24 cellular contexts compared by ENCODE assay signal in genomic region chr12:125029756-125030358, GRCh38. TPM values are rescaled to one million over a fixed set of nuclear protein-coding genes. Genes with fewer than 3 reads are reported as not detected.
DNase-seq lines count a peak whose midpoint lies in the region; ATAC-seq, FAIRE-seq and TF ChIP-seq lines count a peak whose summit lies in the region.
"Had no signal": no experiment of that assay in that cellular context is flagged by ENCODE, and none has a peak within 500 bp of the region (broad histone marks: within the 10 kb centered on the region; RNA-seq: fewer than 3 reads in every experiment).

No MANE protein-coding gene starts in this region.

- H3K9ac ChIP-seq in K562 (ENCODE audit: insufficient read depth in 1 of 2, low read depth in 2 of 2, low read length in 2 of 2) (no peak overlapping the region), colonic mucosa (ENCODE audit: low read depth in 2 of 2, low read length in 2 of 2) (no peak overlapping the region)

- no peak for DNase-seq in GM12891 (ENCODE audit: insufficient read length, low spot score)
- DNase-seq in NCI-H1694 treated with DMSO at 0.1 percent for 48 hours (lab: John Stamatoyannopoulos, UW): peak; percentile 5
- DNase-seq in K562 (ENCODE audit: extremely low read depth in 1 of 4, low spot score in 3 of 4): no peak
- no peak for DNase-seq in osteoblast (ENCODE audit: insufficient read length, low spot score, missing footprints)
- DNase-seq in GM12892 (ENCODE audit: insufficient read length): no peak
- no peak for DNase-seq in colonic mucosa
- DNase-seq: activated CD4-positive, alpha-beta T cell treated with anti-CD3 and anti-CD28 coated beads, Interleukin-2, amount 50 U/mL, for 4 hours; activated naive CD4-positive, alpha-beta T cell treated with anti-CD3 and anti-CD28 coated beads for 36 hours; activated T-cell treated with anti-CD3 and anti-CD28 coated beads for 4 hours; anterior cingulate cortex; CD8-positive, alpha-beta memory T cell; cerebellar nuclear complex; DND-41; heart left ventricle; NCI-H146; NCI-H446 treated with DMSO at 0.1 percent for 48 hours; ovary; right lobe of liver; stimulated activated naive CD8-positive, alpha-beta T cell treated with anti-CD3 and anti-CD28 coated beads, Interleukin-15, Interleukin-2, amounts not matched to agents 100 U/mL and 50 U/mL, for 24 hours; T-cell; tibial artery had no signal

- H3K9me1 ChIP-seq in K562 (ENCODE audit: control insufficient read depth, insufficient read depth, low read length): no peaks in the 10 kb centered on the region

- intact Hi-C loops in K562 (cut with micrococcal nuclease) (no loop called here), colonic mucosa (cut with DNase I) (no loop called here)

- H4K20me1 ChIP-seq in K562 (replicated peaks; ENCODE audit: control insufficient read depth, insufficient read depth, low read length): no peaks in the 10 kb centered on the region
- H4K20me1 ChIP-seq in osteoblast (ENCODE audit: insufficient read depth, low read length): no peaks in the 10 kb centered on the region

- no peak for TF ChIP-seq RAD21 in K562 (CRISPR knock-in tag; conservative IDR thresholded peaks at IDR 0.05 in 1 of 2, IDR thresholded peaks at IDR 0.05 in 1 of 2)

- H3K4me2 ChIP-seq in K562 (ENCODE audit: insufficient read depth, low read length) (no peak overlapping the region), osteoblast (ENCODE audit: insufficient read depth, low read length) (no peak overlapping the region)

- H2AFZ ChIP-seq in K562 (ENCODE audit: low read depth, low read length) (no peak overlapping the region), osteoblast (ENCODE audit: low read length) (peak overlapping the region; percentile 70)

- H3K36me3 ChIP-seq in K562 (ENCODE audit: control insufficient read depth, insufficient read depth, low read length) (peaks cover 34% of the 10 kb centered on the region; the same call in 1 of the 3 replicates), osteoblast (ENCODE audit: insufficient read depth, low read length) (no peaks in the 10 kb centered on the region), colonic mucosa (no peaks in the 10 kb centered on the region)
- H3K36me3 ChIP-seq: ovary, right lobe of liver had no signal

- 94% methylated on average over 7 of the region's 7 CpGs for WGBS in K562 (ENCODE audit: insufficient coverage, low coverage, missing lambda C conversion rate)

- FAIRE-seq in GM12891 (lab: Jason Lieb, UNC): peak; percentile 50
- FAIRE-seq in K562 (lab: Jason Lieb, UNC): peak; percentile 35
- FAIRE-seq in GM12892 (lab: Jason Lieb, UNC): no peak
- FAIRE-seq: HepG2 had no signal

- ATAC-seq in K562 (no peak), GM18511 (IDR thresholded peaks at IDR 0.05; ENCODE audit: unreplicated experiment) (no peak), HG02798 (IDR thresholded peaks at IDR 0.05; ENCODE audit: poor library complexity, unreplicated experiment) (no peak)
- ATAC-seq: heart left ventricle; HepG2; right lobe of liver; stimulated activated naive CD8-positive, alpha-beta T cell treated with anti-CD3 and anti-CD28 coated beads, Interleukin-15, Interleukin-2, amounts not matched to agents 100 U/mL and 50 U/mL, for 24 hours; T-cell had no signal

- POLR2A ChIA-PET in K562 (lab: Yijun Ruan, JAX): interaction anchor here (1.0 kb wide), 1 partner anchor 14 kb away, joined by 4 read pairs; no protein-coding TSS in a partner anchor

- TF ChIP-seq POLR2A in GM12891 (IDR thresholded peaks at IDR 0.05; ENCODE audit: low read depth, low read length): no peak
- TF ChIP-seq POLR2A in K562 (conservative IDR thresholded peaks at IDR 0.05): no peak
- no peak for TF ChIP-seq POLR2A in GM12892 (IDR thresholded peaks at IDR 0.05; ENCODE audit: low read depth, low read length)

- H3K27ac ChIP-seq in K562 (ENCODE audit: extremely low read depth, low read depth, low read length) (no peak overlapping the region), osteoblast (ENCODE audit: low read depth, low read length) (no peak overlapping the region), colonic mucosa (no peak overlapping the region)
- H3K27ac ChIP-seq: heart left ventricle, ovary, right lobe of liver, tibial artery had no signal

- TF ChIP-seq CTCF in K562 (IDR thresholded peaks at IDR 0.05 in 2 of 3, conservative IDR thresholded peaks at IDR 0.05 in 1 of 3; ENCODE audit: insufficient read depth in 2 of 3, low read depth in 1 of 3, low read length in 3 of 3) (no peak), osteoblast (IDR thresholded peaks at IDR 0.05; ENCODE audit: extremely low read depth, low read depth, low read length) (no peak), colonic mucosa (IDR thresholded peaks at IDR 0.05) (no peak)

- in situ Hi-C loops in K562 (cut with MboI): no loop called here

- CTCF ChIA-PET in K562 (lab: Yijun Ruan, JAX; ENCODE audit: low intra/inter-chr PET ratio): no interaction called here

- TF ChIP-seq EP300 in K562 (IDR thresholded peaks at IDR 0.05; ENCODE audit: low read length): no peak

- no TSS peak for BruUV-seq in K562 (replicated peaks; lab: Mats Ljungman, UMichigan)

- H3K9me3 ChIP-seq in K562 (replicated peaks; ENCODE audit: control insufficient read depth, insufficient read depth, low read depth, low read length): no peaks in the 10 kb centered on the region
- no peaks in the 10 kb centered on the region for H3K9me3 ChIP-seq in osteoblast (ENCODE audit: low read depth, low read length)
- H3K9me3 ChIP-seq in colonic mucosa: no peaks in the 10 kb centered on the region
- H3K9me3 ChIP-seq: ovary, right lobe of liver had no signal

- H3K4me3 ChIP-seq in K562: no peak overlapping the region
- no peak overlapping the region for H3K4me3 ChIP-seq in osteoblast (ENCODE audit: insufficient read depth, low read length)
- H3K4me3 ChIP-seq in colonic mucosa: no peak overlapping the region
- H3K4me3 ChIP-seq: heart left ventricle, ovary, right lobe of liver, tibial artery had no signal

- H3K27me3 ChIP-seq in K562 (ENCODE audit: control insufficient read depth in 2 of 2, insufficient read depth in 2 of 2, low read length in 2 of 2): no peaks in the 10 kb centered on the region
- H3K27me3 ChIP-seq in osteoblast (ENCODE audit: insufficient read depth, low read length): no peaks in the 10 kb centered on the region
- H3K27me3 ChIP-seq in colonic mucosa: no peaks in the 10 kb centered on the region
- H3K27me3 ChIP-seq: heart left ventricle, ovary, right lobe of liver, tibial artery had no signal

- no peaks in the 10 kb centered on the region for H3K4me1 ChIP-seq in K562 (replicated peaks in 1 of 2; ENCODE audit: control insufficient read depth in 2 of 2, insufficient read depth in 2 of 2, low read length in 2 of 2)
- H3K4me1 ChIP-seq in osteoblast (ENCODE audit: insufficient read depth, low read length): no peaks in the 10 kb centered on the region
- H3K4me1 ChIP-seq in colonic mucosa: no peaks in the 10 kb centered on the region
- H3K4me1 ChIP-seq: heart left ventricle, right lobe of liver, tibial artery had no signal

- H3K79me2 ChIP-seq in K562 (ENCODE audit: control insufficient read depth, insufficient read depth, low read length): no peaks in the 10 kb centered on the region
- H3K79me2 ChIP-seq in osteoblast (ENCODE audit: insufficient read depth, low read length): no peaks in the 10 kb centered on the region

RNA-seq across cellular contexts. Expression of gene AACS, which starts 35.4 kb away (rescaled TPM):
- 18.3 TPM for polyA plus RNA-seq in GM12891 (2012; ENCODE audit: low read depth, missing spikeins)
- 70.2 and 94.5 TPM in 2 replicates for total RNA-seq in K562 (2011; cell fraction: chromatin; rRNA removed; ENCODE audit: low replicate concordance)
- 32.8 and 38.7 TPM in 2 replicates for total RNA-seq in K562 (2011; cell fraction: nucleolus; rRNA removed)
- 53.8 and 66.5 TPM in 2 replicates for total RNA-seq in K562 (2011; cell fraction: nucleoplasm; rRNA removed)
- total RNA-seq in K562 (2014; rRNA removed) (5.9 and 8.0 TPM in 2 replicates), K562 (2014; rRNA removed; fragmentation: Illumina TruSeq; extraction: Trizol) (4.3 and 5.5 TPM in 2 replicates), K562 (2015; rRNA removed; fragmentation: Illumina TruSeq; extraction: Trizol) (4.9 and 6.0 TPM in 2 replicates), K562 (2021) (13.0 and 13.5 TPM in 2 replicates), osteoblast (24.5 and 26.4 TPM in 2 replicates), colonic mucosa (10 to 100 TPM; 50.7 to 58.1 TPM)
- polyA plus RNA-seq in K562 (2011; rRNA removed) (5.5 and 6.3 TPM in 2 replicates), K562 (2014; fragmentation: Illumina TruSeq; extraction: Trizol) (6.2 and 7.5 TPM in 2 replicates), K562 (2014; fragmentation: Nextera tagmentation; extraction: Ambion mirVana) (1 to 10 TPM; 2.4 TPM), K562 (2014; rRNA removed) (6.7 and 8.0 TPM in 2 replicates)
- polyA plus RNA-seq in K562 (2011; cell fraction: cytosol; rRNA removed): 4.7 and 6.1 TPM in 2 replicates
- polyA plus RNA-seq in K562 (2011; cell fraction: nucleus; rRNA removed): 13.1 and 25.4 TPM in 2 replicates
- 8.4 and 12.8 TPM in 2 replicates for polyA plus RNA-seq in K562 (2012)
- 9.2 and 16.2 TPM in 2 replicates for polyA minus RNA-seq in K562 (2011; rRNA and poly(A)+ RNA removed)
- 4.3 and 8.6 TPM in 2 replicates for polyA minus RNA-seq in K562 (2011; cell fraction: cytosol; rRNA and poly(A)+ RNA removed)
- polyA minus RNA-seq in K562 (2011; cell fraction: nucleus; rRNA and poly(A)+ RNA removed): 10.0 and 10.8 TPM in 2 replicates
- 15.0 TPM for polyA plus RNA-seq in GM12892 (2012; ENCODE audit: missing spikeins)

RNA-seq across cellular contexts. Expression of gene BRI3BP, which starts 36.4 kb away (rescaled TPM):
- 11.0 TPM for polyA plus RNA-seq in GM12891 (2012; ENCODE audit: low read depth, missing spikeins)
- 16.2 and 18.6 TPM in 2 replicates for total RNA-seq in K562 (2011; cell fraction: chromatin; rRNA removed; ENCODE audit: low replicate concordance)
- total RNA-seq in K562 (2011; cell fraction: nucleolus; rRNA removed): 17.1 and 17.2 TPM in 2 replicates
- 29.4 and 43.7 TPM in 2 replicates for total RNA-seq in K562 (2011; cell fraction: nucleoplasm; rRNA removed)
- 15.8 and 18.9 TPM in 2 replicates for total RNA-seq in K562 (2014; rRNA removed)
- total RNA-seq in K562 (2014; rRNA removed; fragmentation: Illumina TruSeq; extraction: Trizol): 24.2 and 24.7 TPM in 2 replicates
- total RNA-seq in K562 (2015; rRNA removed; fragmentation: Illumina TruSeq; extraction: Trizol): 24.4 and 25.0 TPM in 2 replicates
- 24.6 TPM in 2 replicates for total RNA-seq in K562 (2021)
- polyA plus RNA-seq in K562 (2011; rRNA removed): 13.5 and 15.2 TPM in 2 replicates
- 11.4 and 14.8 TPM in 2 replicates for polyA plus RNA-seq in K562 (2011; cell fraction: cytosol; rRNA removed)
- polyA plus RNA-seq in K562 (2011; cell fraction: nucleus; rRNA removed): 3.4 and 3.6 TPM in 2 replicates
- 7.6 and 12.1 TPM in 2 replicates for polyA plus RNA-seq in K562 (2012)
- polyA plus RNA-seq in K562 (2014; fragmentation: Illumina TruSeq; extraction: Trizol): 18.8 and 21.2 TPM in 2 replicates
- polyA plus RNA-seq in K562 (2014; fragmentation: Nextera tagmentation; extraction: Ambion mirVana): 10 to 100 TPM; 12.3 to 16.6 TPM
- 12.9 and 16.2 TPM in 2 replicates for polyA plus RNA-seq in K562 (2014; rRNA removed)
- 25.7 and 28.6 TPM in 2 replicates for polyA minus RNA-seq in K562 (2011; rRNA and poly(A)+ RNA removed)
- 17.7 and 21.7 TPM in 2 replicates for polyA minus RNA-seq in K562 (2011; cell fraction: cytosol; rRNA and poly(A)+ RNA removed)
- 2.2 and 4.0 TPM in 2 replicates for polyA minus RNA-seq in K562 (2011; cell fraction: nucleus; rRNA and poly(A)+ RNA removed)
- total RNA-seq in osteoblast: 2.1 and 2.2 TPM in 2 replicates
- 19.7 TPM for polyA plus RNA-seq in GM12892 (2012; ENCODE audit: missing spikeins)
- 10 to 100 TPM; 50.3 to 81.5 TPM for total RNA-seq in colonic mucosa

RNA-seq across cellular contexts. Expression of gene DHX37, which starts 40.9 kb away (rescaled TPM):
- 18.4 TPM for polyA plus RNA-seq in GM12891 (2012; ENCODE audit: low read depth, missing spikeins)
- total RNA-seq in K562 (2011; cell fraction: chromatin; rRNA removed; ENCODE audit: low replicate concordance): 29.1 and 94.8 TPM in 2 replicates
- 57.7 and 61.7 TPM in 2 replicates for total RNA-seq in K562 (2011; cell fraction: nucleolus; rRNA removed)
- 33.2 and 35.2 TPM in 2 replicates for total RNA-seq in K562 (2011; cell fraction: nucleoplasm; rRNA removed)
- total RNA-seq in K562 (2014; rRNA removed) (35.0 and 42.2 TPM in 2 replicates), K562 (2014; rRNA removed; fragmentation: Illumina TruSeq; extraction: Trizol) (8.4 and 9.7 TPM in 2 replicates), K562 (2015; rRNA removed; fragmentation: Illumina TruSeq; extraction: Trizol) (22.7 and 25.4 TPM in 2 replicates), K562 (2021) (44.8 and 49.5 TPM in 2 replicates), osteoblast (14.1 and 16.6 TPM in 2 replicates), colonic mucosa (10 to 100 TPM; 11.0 to 26.9 TPM)
- polyA plus RNA-seq in K562 (2011; rRNA removed) (6.7 and 12.1 TPM in 2 replicates), K562 (2014; fragmentation: Illumina TruSeq; extraction: Trizol) (17.5 and 24.1 TPM in 2 replicates), K562 (2014; fragmentation: Nextera tagmentation; extraction: Ambion mirVana) (under 1 TPM; 0.14 to 0.27 TPM), K562 (2014; rRNA removed) (24.8 and 25.6 TPM in 2 replicates)
- 6.0 and 11.4 TPM in 2 replicates for polyA plus RNA-seq in K562 (2011; cell fraction: cytosol; rRNA removed)
- polyA plus RNA-seq in K562 (2011; cell fraction: nucleus; rRNA removed): 37.1 and 57.1 TPM in 2 replicates
- 14.6 and 26.3 TPM in 2 replicates for polyA plus RNA-seq in K562 (2012)
- polyA minus RNA-seq in K562 (2011; rRNA and poly(A)+ RNA removed): 9.7 and 11.1 TPM in 2 replicates
- polyA minus RNA-seq in K562 (2011; cell fraction: cytosol; rRNA and poly(A)+ RNA removed): 15.8 and 19.0 TPM in 2 replicates
- 18.3 and 22.2 TPM in 2 replicates for polyA minus RNA-seq in K562 (2011; cell fraction: nucleus; rRNA and poly(A)+ RNA removed)
- polyA plus RNA-seq in GM12892 (2012; ENCODE audit: missing spikeins): 10.7 TPM
